Comparison of ENCODE assay signal across 9 cellular contexts in the genomic region with DNA sequence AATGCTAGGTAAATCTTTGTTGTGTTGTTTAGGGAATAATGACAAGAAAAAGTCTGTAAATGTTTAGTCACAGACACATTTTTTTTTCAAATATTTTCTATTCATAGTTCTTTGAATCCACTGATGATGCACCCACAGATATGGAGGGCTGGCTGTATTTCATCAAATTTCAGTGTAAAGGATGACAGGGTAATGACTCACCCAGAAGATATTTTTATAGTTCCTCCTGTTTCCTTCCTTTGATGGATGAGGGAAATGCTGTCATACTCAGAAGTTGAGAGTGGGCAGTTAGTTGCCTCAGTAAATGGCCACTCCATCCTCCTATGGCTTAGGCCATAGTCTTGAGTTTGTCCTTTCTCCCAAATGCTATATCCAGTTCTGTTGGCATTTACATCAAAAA.
DNase-seq lines count a peak whose midpoint lies in the region; ATAC-seq and TF ChIP-seq lines count a peak whose summit lies in the region.
"Had no signal": no experiment of that assay in that cellular context is flagged by ENCODE, and none has a peak within 500 bp of the region (broad histone marks: within the 10 kb centered on the region; RNA-seq: fewer than 3 reads in every experiment).

No MANE protein-coding gene starts in this region.

- no peaks in the 10 kb centered on the region for H3K36me3 ChIP-seq in aorta (ENCODE audit: control insufficient read depth in 1 of 2, insufficient read depth in 2 of 2, low read length in 1 of 2)

- peaks cover 81% of the 10 kb centered on the region for H3K4me1 ChIP-seq in foreskin keratinocyte
- H3K4me1 ChIP-seq in aorta (ENCODE audit: control insufficient read depth in 1 of 2, insufficient read depth in 2 of 2, low read length in 2 of 2): peaks cover 11 to 35% of the 10 kb centered on the region in 2 donors

- TF ChIP-seq CTCF in foreskin keratinocyte (conservative IDR thresholded peaks at IDR 0.05): no peak

- H3K27me3 ChIP-seq in foreskin keratinocyte (no peaks in the 10 kb centered on the region), aorta (ENCODE audit: control insufficient read depth in 1 of 2, insufficient read depth in 2 of 2, low read length in 1 of 2) (no peaks in the 10 kb centered on the region)

- H3K9me3 ChIP-seq in aorta (ENCODE audit: control insufficient read depth, low read length): no peaks in the 10 kb centered on the region

- no peak overlapping the region for H3K27ac ChIP-seq in foreskin keratinocyte
- no peak overlapping the region for H3K27ac ChIP-seq in aorta (ENCODE audit: low read depth in 1 of 2, low read length in 2 of 2)
- H3K27ac ChIP-seq: VCaP had no signal

- no peak overlapping the region for H3K4me3 ChIP-seq in aorta (ENCODE audit: low read length in 2 of 2)

- DNase-seq in stimulated activated CD4-positive, alpha-beta T cell treated with anti-CD3 and anti-CD28 coated beads, Interleukin-4, amount 100 ng/mL, for 24 hours: peak; percentile 9
- DNase-seq in stimulated activated CD4-positive, alpha-beta T cell treated with anti-CD3 and anti-CD28 coated beads, Interleukin-12 subunit alpha, Interleukin-12 subunit beta, amount 100 ng/mL, for 4 hours: no peak
- DNase-seq in SW 1271 (lab: John Stamatoyannopoulos, UW) (peak; percentile 91 to 97), foreskin keratinocyte (peak; percentile 75 to 91), aorta (no peak), NCI-H1092 treated with DMSO at 0.1 percent for 48 hours (lab: John Stamatoyannopoulos, UW) (no peak)

- intact Hi-C loops in aorta (cut with DNase I): loop anchor here in 1 of 2 donors (2.0 to 5.0 kb wide), 2 partner anchors 67 to 95 kb away; partner anchors contain the start of gene PPFIBP1

- ATAC-seq in foreskin keratinocyte (peak; percentile 84), aorta (ENCODE audit: low FRiP score) (peak; percentile 30), GM19452 (IDR thresholded peaks at IDR 0.05; ENCODE audit: unreplicated experiment) (no peak), HG02588 (IDR thresholded peaks at IDR 0.05; ENCODE audit: unreplicated experiment) (no peak)

Comparison
In these comparisons a context has a peak if more than half of its experiments do, and no peak if none do; other contexts are left out.
1. DNase-seq: peak in stimulated activated CD4-positive, alpha-beta T cell treated with anti-CD3 and anti-CD28 coated beads, Interleukin-4, amount 100 ng/mL, for 24 hours (single experiment), SW 1271 (2 of 2) and foreskin keratinocyte (2 of 2); none in stimulated activated CD4-positive, alpha-beta T cell treated with anti-CD3 and anti-CD28 coated beads, Interleukin-12 subunit alpha, Interleukin-12 subunit beta, amount 100 ng/mL, for 4 hours (single experiment), aorta (0 of 2) and NCI-H1092 treated with DMSO at 0.1 percent for 48 hours (single experiment).
2. ATAC-seq: peak in foreskin keratinocyte (single experiment) and aorta (single experiment); none in GM19452 (single experiment) and HG02588 (single experiment).